Comparison of ENCODE assay signal across 1 cellular context in the genomic region with DNA sequence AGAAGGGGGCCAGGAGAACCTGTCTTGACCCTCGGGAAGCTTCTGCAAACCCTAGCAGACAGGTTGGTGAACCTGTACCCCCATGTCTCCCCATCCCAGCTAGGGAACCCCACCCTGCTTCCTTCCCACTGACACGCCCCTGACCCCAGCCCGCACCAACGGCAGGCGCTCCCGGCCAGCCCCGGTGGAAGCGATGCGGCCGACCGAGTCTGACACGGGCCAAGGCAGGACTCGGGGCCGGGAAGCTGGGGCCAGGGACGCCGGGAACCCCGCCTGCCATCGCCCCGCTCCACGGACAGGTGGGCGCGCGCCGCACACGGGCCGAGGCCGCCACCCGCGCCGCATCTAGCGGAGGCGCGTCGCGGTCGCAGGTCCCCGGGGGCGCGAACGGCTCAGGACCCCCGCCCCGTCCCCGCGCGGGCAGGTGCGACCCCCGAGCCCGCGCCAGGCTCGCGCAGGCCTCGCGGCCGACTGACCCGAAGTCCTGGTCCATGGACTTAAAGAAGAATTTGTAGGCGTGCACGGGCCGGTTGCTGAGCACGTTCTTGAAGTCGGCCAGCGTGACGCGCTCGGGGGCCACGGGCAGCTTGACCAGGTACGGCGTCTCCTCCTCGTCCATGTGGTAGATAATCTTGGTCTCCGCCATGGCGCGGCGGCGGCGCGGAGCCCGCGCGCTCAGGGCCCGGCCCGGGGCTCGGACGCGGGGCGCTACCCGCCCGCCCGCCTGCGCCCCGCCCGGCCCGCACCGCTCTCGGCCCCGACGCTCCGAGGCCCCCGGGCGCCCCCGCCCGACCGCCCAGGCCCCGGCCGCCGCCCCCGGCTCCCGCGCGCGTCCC.
TF ChIP-seq lines count a peak whose summit lies in the region.

No MANE protein-coding gene starts in this region.

TF ChIP-seq in HEK293, 187 proteins besides CTCF, POLR2A, EP300 and RAD21 (continued from another document):
- TF ChIP-seq ZBTB10 (tag by site-specific recombination; IDR thresholded peaks at IDR 0.05) (peak; percentile 75), ZNF792 (tag by site-specific recombination; IDR thresholded peaks at IDR 0.05) (no peak), ZNF155 (tag by site-specific recombination; IDR thresholded peaks at IDR 0.05) (no peak), ZNF580 (tag by site-specific recombination; IDR thresholded peaks at IDR 0.05) (no peak), KLF9 (tag by site-specific recombination; IDR thresholded peaks at IDR 0.05; ENCODE audit: low read depth) (peak; percentile 57; the same call in 1 of the 2 replicates)
- TF ChIP-seq, protein P1, sequence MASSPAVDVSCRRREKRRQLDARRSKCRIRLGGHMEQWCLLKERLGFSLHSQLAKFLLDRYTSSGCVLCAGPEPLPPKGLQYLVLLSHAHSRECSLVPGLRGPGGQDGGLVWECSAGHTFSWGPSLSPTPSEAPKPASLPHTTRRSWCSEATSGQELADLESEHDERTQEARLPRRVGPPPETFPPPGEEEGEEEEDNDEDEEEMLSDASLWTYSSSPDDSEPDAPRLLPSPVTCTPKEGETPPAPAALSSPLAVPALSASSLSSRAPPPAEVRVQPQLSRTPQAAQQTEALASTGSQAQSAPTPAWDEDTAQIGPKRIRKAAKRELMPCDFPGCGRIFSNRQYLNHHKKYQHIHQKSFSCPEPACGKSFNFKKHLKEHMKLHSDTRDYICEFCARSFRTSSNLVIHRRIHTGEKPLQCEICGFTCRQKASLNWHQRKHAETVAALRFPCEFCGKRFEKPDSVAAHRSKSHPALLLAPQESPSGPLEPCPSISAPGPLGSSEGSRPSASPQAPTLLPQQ (tag by site-specific recombination; IDR thresholded peaks at IDR 0.05), result peak; percentile 69; the same call in 1 of the 2 replicates
